ENCODE assay signal across 22 cellular contexts in genomic region chr1:8136766-8137165, GRCh38.
DNase-seq lines count a peak whose midpoint lies in the region; ATAC-seq and TF ChIP-seq lines count a peak whose summit lies in the region.
"Had no signal": no experiment of that assay in that cellular context is flagged by ENCODE, and none has a peak within 500 bp of the region (broad histone marks: within the 10 kb centered on the region; RNA-seq: fewer than 3 reads in every experiment).

No MANE protein-coding gene starts in this region.

- WGBS in mammary epithelial cell (ENCODE audit: low coverage, missing lambda C conversion rate) = 100% methylated on average over 5 of the region's 5 CpGs
- WGBS in trophoblast cell (ENCODE audit: extremely low coverage, insufficient coverage, insufficient read length) = no CpG with 5 or more reads among the region's 5 CpGs

- peak overlapping the region; percentile 18 for H2AK5ac ChIP-seq in trophoblast cell (ENCODE audit: low read length)

- in situ Hi-C loops in mammary epithelial cell (cut with MboI; ENCODE audit: low sequenced_read_pairs in 2 of 2) = no loop called here

- H3K36me3 ChIP-seq in mammary epithelial cell (ENCODE audit: insufficient read depth, low read length) = no peaks in the 10 kb centered on the region
- no peaks in the 10 kb centered on the region for H3K36me3 ChIP-seq in fibroblast of lung (ENCODE audit: control insufficient read depth, insufficient read depth, low read length)
- H3K36me3 ChIP-seq in trophoblast cell (ENCODE audit: control insufficient read depth in 1 of 2, insufficient read depth in 2 of 2, low read length in 2 of 2) = no peaks in the 10 kb centered on the region
- no peaks in the 10 kb centered on the region for H3K36me3 ChIP-seq in vagina
- no peaks in the 10 kb centered on the region for H3K36me3 ChIP-seq in WERI-Rb-1
- H3K36me3 ChIP-seq: BLaER1, SJSA1 had no signal

- peaks cover 47% of the 10 kb centered on the region for H3K79me1 ChIP-seq in trophoblast cell (ENCODE audit: low read length)

- H3K9me3 Mint-ChIP-seq in MCF 10A (ENCODE audit: unreplicated experiment) = no peaks in the 10 kb centered on the region
- H3K9me3 Mint-ChIP-seq: memory B cell; T-helper 2 cell treated with Interferon-gamma antibody and Interleukin-4, amounts not matched to agents 5 μg/mL and 100 μg/mL, for 36 hours had no signal

- no peaks in the 10 kb centered on the region for H3K27me3 Mint-ChIP-seq in MCF 10A (ENCODE audit: insufficient read depth, unreplicated experiment)

- no peak overlapping the region for H4K8ac ChIP-seq in trophoblast cell (ENCODE audit: low read depth, low read length)

- H4K20me1 ChIP-seq in mammary epithelial cell (ENCODE audit: insufficient read depth, low read length) = no peaks in the 10 kb centered on the region
- no peaks in the 10 kb centered on the region for H4K20me1 ChIP-seq in fibroblast of lung (ENCODE audit: control insufficient read depth, extremely low read depth, insufficient read depth, low read length)
- H4K20me1 ChIP-seq: BLaER1 had no signal

- no peak overlapping the region for H3K4ac ChIP-seq in trophoblast cell (ENCODE audit: low read depth, low read length)

- no peak overlapping the region for H3K18ac ChIP-seq in trophoblast cell (ENCODE audit: low read length)

- POLR2A ChIA-PET in MCF 10A (lab: Yijun Ruan, JAX) = interaction anchor here (0.6 to 12.2 kb wide), 16 partner anchors 14 to 126 kb away, joined by 3 to 114 read pairs (median 6); no protein-coding TSS in a partner anchor

- no TSS peak for BruUV-seq in MCF 10A (replicated peaks; lab: Mats Ljungman, UMichigan)
- no TSS peak for BruUV-seq in mammary epithelial cell (replicated peaks; lab: Mats Ljungman, UMichigan)

- H3K9ac ChIP-seq in mammary epithelial cell (ENCODE audit: insufficient read depth, low read length) (no peak overlapping the region), fibroblast of lung (ENCODE audit: insufficient read depth, low read length) (no peak overlapping the region), trophoblast cell (ENCODE audit: low read length) (no peak overlapping the region)
- H3K9ac ChIP-seq: BLaER1 had no signal

- H4K12ac ChIP-seq in trophoblast cell (ENCODE audit: low read depth, low read length) = no peak overlapping the region

- H2BK5ac ChIP-seq in trophoblast cell (ENCODE audit: low read depth, low read length, poor library complexity) = no peak overlapping the region

- peak overlapping the region; percentile 14 for H2BK120ac ChIP-seq in trophoblast cell (ENCODE audit: insufficient read depth, low read length, poor library complexity)

- TF ChIP-seq CTCF in MCF 10A (IDR thresholded peaks at IDR 0.05; ENCODE audit: unreplicated experiment) (no peak), mammary epithelial cell (conservative IDR thresholded peaks at IDR 0.05 in 1 of 2, IDR thresholded peaks at IDR 0.05 in 1 of 2; ENCODE audit: extremely low read depth in 1 of 2, insufficient read depth in 1 of 2, low read depth in 1 of 2, low read length in 2 of 2) (no peak), fibroblast of lung (conservative IDR thresholded peaks at IDR 0.05 in 1 of 2, IDR thresholded peaks at IDR 0.05 in 1 of 2; ENCODE audit: low read depth in 1 of 2, low read length in 2 of 2) (no peak), vagina (IDR thresholded peaks at IDR 0.05) (no peak), WERI-Rb-1 (IDR thresholded peaks at IDR 0.05; ENCODE audit: low read depth, low read length) (no peak)

- peak overlapping the region; percentile 93 for H3K27ac Mint-ChIP-seq in MCF 10A (ENCODE audit: low read depth, unreplicated experiment)
- H3K27ac Mint-ChIP-seq: activated CD8-positive, alpha-beta memory T cell treated with anti-CD3 and anti-CD28 coated beads, Interleukin-2, amount 10 ng/mL, durations not matched to agents 7 days and 5 days; memory B cell; T-helper 2 cell treated with Interferon-gamma antibody and Interleukin-4, amounts not matched to agents 5 μg/mL and 100 μg/mL, for 36 hours had no signal

- peaks cover 47% of the 10 kb centered on the region for H3K4me1 Mint-ChIP-seq in MCF 10A (ENCODE audit: insufficient read depth, unreplicated experiment)
- H3K4me1 Mint-ChIP-seq: IgD-negative memory B cell, memory B cell had no signal

- no peak overlapping the region for H3K27ac ChIP-seq in mammary epithelial cell (ENCODE audit: insufficient read depth, low read depth, low read length)
- H3K27ac ChIP-seq in fibroblast of lung (ENCODE audit: insufficient read depth, low read length) = no peak overlapping the region
- peak overlapping the region; percentile 88 for H3K27ac ChIP-seq in trophoblast cell (ENCODE audit: low read depth, low read length)
- H3K27ac ChIP-seq in vagina = peak overlapping the region; percentile 76
- no peak overlapping the region for H3K27ac ChIP-seq in WERI-Rb-1
- H3K27ac ChIP-seq: 22Rv1, BLaER1 had no signal

- H3K14ac ChIP-seq in trophoblast cell (ENCODE audit: low read length) = peak overlapping the region; percentile 13

- CTCF ChIA-PET in MCF 10A (lab: Yijun Ruan, JAX) = interaction anchor here (0.5 to 1.4 kb wide), 3 partner anchors 9 to 34 kb away, joined by 3 to 5 read pairs (median 4); no protein-coding TSS in a partner anchor
- CTCF ChIA-PET in mammary epithelial cell (lab: Charles Lee; ENCODE audit: low non-redundant PET) = no interaction called here

- peak overlapping the region; percentile 55 for H3K4me3 Mint-ChIP-seq in MCF 10A (ENCODE audit: unreplicated experiment)
- H3K4me3 Mint-ChIP-seq: activated CD8-positive, alpha-beta memory T cell treated with anti-CD3 and anti-CD28 coated beads, Interleukin-2, amount 10 ng/mL, durations not matched to agents 7 days and 5 days; IgD-negative memory B cell; memory B cell; T-helper 2 cell treated with Interferon-gamma antibody and Interleukin-4, amounts not matched to agents 5 μg/mL and 100 μg/mL, for 36 hours had no signal

- H3K9me3 ChIP-seq in mammary epithelial cell (replicated peaks; ENCODE audit: insufficient read depth, low read length) (no peaks in the 10 kb centered on the region), fibroblast of lung (ENCODE audit: control insufficient read depth, insufficient read depth, low read depth, low read length) (no peaks in the 10 kb centered on the region), trophoblast cell (ENCODE audit: insufficient read depth, low read depth, low read length) (no peaks in the 10 kb centered on the region), vagina (no peaks in the 10 kb centered on the region), WERI-Rb-1 (ENCODE audit: severe bottlenecking) (no peaks in the 10 kb centered on the region)
- H3K9me3 ChIP-seq: BLaER1, SJSA1 had no signal

- H2AFZ ChIP-seq in mammary epithelial cell (ENCODE audit: low read depth, low read length) (no peak overlapping the region), fibroblast of lung (ENCODE audit: low read length) (no peak overlapping the region), trophoblast cell (ENCODE audit: insufficient read depth, low read length, poor library complexity) (no peak overlapping the region)

- no peak overlapping the region for H3K4me2 ChIP-seq in mammary epithelial cell (ENCODE audit: insufficient read depth, low read depth, low read length)
- peak overlapping the region; percentile 35 for H3K4me2 ChIP-seq in fibroblast of lung (ENCODE audit: extremely low read depth, insufficient read depth, low read length)
- H3K4me2 ChIP-seq in trophoblast cell (ENCODE audit: low read length) = no peak overlapping the region
- H3K4me2 ChIP-seq: BLaER1 had no signal

- no peaks in the 10 kb centered on the region for H3K27me3 ChIP-seq in mammary epithelial cell (ENCODE audit: insufficient read depth, low read length)
- no peaks in the 10 kb centered on the region for H3K27me3 ChIP-seq in fibroblast of lung (ENCODE audit: control insufficient read depth, insufficient read depth, low read length)
- no peaks in the 10 kb centered on the region for H3K27me3 ChIP-seq in trophoblast cell (ENCODE audit: insufficient read depth, low read length)
- no peaks in the 10 kb centered on the region for H3K27me3 ChIP-seq in vagina
- no peaks in the 10 kb centered on the region for H3K27me3 ChIP-seq in WERI-Rb-1 (ENCODE audit: insufficient read depth, low read depth, severe bottlenecking)
- H3K27me3 ChIP-seq: BLaER1, SJSA1 had no signal

- no peak for TF ChIP-seq POLR2A in vagina (IDR thresholded peaks at IDR 0.05)

- peak overlapping the region; percentile 46 for H2BK12ac ChIP-seq in trophoblast cell (ENCODE audit: low read length)

- DNase-seq in MCF 10A (ENCODE audit: unreplicated experiment) = no peak
- no peak for DNase-seq in mammary epithelial cell
- no peak for DNase-seq in fibroblast of lung (ENCODE audit: low read depth in 2 of 2)
- no peak for DNase-seq in trophoblast cell
- no peak for DNase-seq in vagina (ENCODE audit: extremely low spot score in 2 of 2)
- DNase-seq in WERI-Rb-1 = no peak
- DNase-seq in T-helper 1 cell = no peak
- DNase-seq: activated CD8-positive, alpha-beta memory T cell treated with anti-CD3 and anti-CD28 coated beads, Interleukin-2, amount 10 ng/mL, durations not matched to agents 7 days and 5 days; activated effector memory CD4-positive, alpha-beta T cell treated with anti-CD3 and anti-CD28 coated beads, Interleukin-2, amount 50 U/mL, for 16 hours; erythroblast; GDM1; MV-4-11; NCI-H2081 treated with DMSO at 0.1 percent for 48 hours; NCI-H524; stimulated activated CD4-positive, alpha-beta T cell treated with anti-CD3 and anti-CD28 coated beads, Interleukin-2, amount 100 ng/mL, for 48 hours had no signal

- H3K4me1 ChIP-seq in mammary epithelial cell (ENCODE audit: insufficient read depth, low read length) = peaks cover 47% of the 10 kb centered on the region
- peaks cover 27% of the 10 kb centered on the region for H3K4me1 ChIP-seq in fibroblast of lung (ENCODE audit: control insufficient read depth, extremely low read depth, insufficient read depth, low read length)
- peaks cover 29 to 35% of the 10 kb centered on the region in 2 experiments for H3K4me1 ChIP-seq in trophoblast cell (ENCODE audit: control insufficient read depth in 1 of 2, insufficient read depth in 2 of 2, low read length in 2 of 2)
- peaks cover 37% of the 10 kb centered on the region for H3K4me1 ChIP-seq in vagina
- H3K4me1 ChIP-seq: BLaER1 had no signal

- intact Hi-C loops in MCF 10A (cut with micrococcal nuclease) = no loop called here
- intact Hi-C loops in mammary epithelial cell (cut with micrococcal nuclease) = no loop called here
- intact Hi-C loops in vagina (cut with DNase I) = no loop called here

- peak overlapping the region; percentile 20 for H4K91ac ChIP-seq in trophoblast cell (ENCODE audit: low read depth, low read length)

- H3K36me3 Mint-ChIP-seq in MCF 10A (ENCODE audit: insufficient read depth, unreplicated experiment) = no peaks in the 10 kb centered on the region
- H3K36me3 Mint-ChIP-seq: activated CD8-positive, alpha-beta memory T cell treated with anti-CD3 and anti-CD28 coated beads, Interleukin-2, amount 10 ng/mL, durations not matched to agents 7 days and 5 days; IgD-negative memory B cell; memory B cell had no signal

- H3K4me3 ChIP-seq in mammary epithelial cell (replicated peaks in 1 of 3; ENCODE audit: insufficient read depth in 1 of 3, low read depth in 2 of 3, low read length in 3 of 3) (no peak overlapping the region), fibroblast of lung (replicated peaks in 1 of 4; ENCODE audit: control extremely low read depth in 1 of 4, insufficient read depth in 1 of 4, low read depth in 3 of 4, low read length in 4 of 4) (no peak overlapping the region), trophoblast cell (ENCODE audit: low read depth, low read length) (no peak overlapping the region), vagina (no peak overlapping the region), WERI-Rb-1 (ENCODE audit: low read depth, low read length) (no peak overlapping the region)
- H3K4me3 ChIP-seq: BLaER1, SJSA1 had no signal

- no peak overlapping the region for H3K23ac ChIP-seq in trophoblast cell (ENCODE audit: low read length)

- dilution Hi-C loops in mammary epithelial cell (cut with HindIII; ENCODE audit: low sequenced_read_pairs) = no loop called here

- no peaks in the 10 kb centered on the region for H3K79me2 ChIP-seq in mammary epithelial cell (ENCODE audit: insufficient read depth, low read length)
- no peaks in the 10 kb centered on the region for H3K79me2 ChIP-seq in fibroblast of lung (ENCODE audit: control insufficient read depth, insufficient read depth, low read length)
- H3K79me2 ChIP-seq in trophoblast cell (ENCODE audit: control insufficient read depth, insufficient read depth, low read length, poor library complexity) = no peaks in the 10 kb centered on the region

- no peak for ATAC-seq in GM18520 (IDR thresholded peaks at IDR 0.05; ENCODE audit: unreplicated experiment)
- ATAC-seq: activated CD8-positive, alpha-beta memory T cell treated with anti-CD3 and anti-CD28 coated beads, Interleukin-2, amount 10 ng/mL, durations not matched to agents 7 days and 5 days had no signal

Comparison
In these comparisons a context has a peak if more than half of its experiments do, and no peak if none do; other contexts are left out.
1. H3K27ac ChIP-seq: peak in trophoblast cell (single experiment) and vagina (single experiment); none in mammary epithelial cell (single experiment), fibroblast of lung (single experiment) and WERI-Rb-1 (single experiment).